ENCODE assay signal across 8 cellular contexts in the genomic region with DNA sequence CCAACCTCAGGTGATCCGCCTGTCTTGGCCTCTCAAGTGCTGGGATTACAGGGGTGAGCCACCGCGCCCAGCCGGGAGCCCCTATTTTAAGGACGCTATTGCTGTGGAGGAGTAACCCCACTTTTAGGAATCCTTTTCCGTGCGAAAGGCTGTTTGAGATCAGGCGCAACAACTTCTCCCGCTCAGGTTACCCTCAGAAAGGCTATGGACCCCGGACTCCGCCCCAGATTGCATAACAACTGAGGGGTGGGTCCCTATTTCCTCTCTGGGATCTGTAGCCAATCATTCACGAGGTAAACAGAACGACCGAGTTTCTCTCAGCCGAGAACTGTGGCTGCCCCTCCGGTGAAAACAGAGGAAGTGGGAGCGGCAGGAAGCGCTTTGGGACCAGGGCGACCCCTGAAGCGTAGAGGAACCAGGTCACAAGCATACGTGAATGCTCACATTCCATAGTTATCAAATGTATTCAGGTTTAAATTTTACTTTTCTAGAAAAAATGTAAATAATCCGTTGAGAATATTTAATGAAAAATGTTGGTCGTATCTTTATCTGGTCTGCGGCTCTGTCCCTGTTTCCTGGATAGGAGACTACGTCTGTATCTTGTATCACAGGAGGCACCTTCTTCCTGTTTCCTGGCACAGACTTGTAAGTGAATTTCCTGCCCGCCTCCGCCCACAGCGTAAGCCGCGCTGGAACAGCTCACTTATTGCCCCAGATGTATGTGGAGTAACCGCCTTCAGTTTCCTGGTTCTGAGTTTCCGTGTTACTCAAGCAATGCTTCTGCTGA. TPM values are rescaled to one million over a fixed set of nuclear protein-coding genes. Genes with fewer than 3 reads are reported as not detected.
A peak's percentile ranks its signal among the peaks of the same experiment; 100 is the strongest.
DNase-seq lines count a peak whose midpoint lies in the region; ATAC-seq and TF ChIP-seq lines count a peak whose summit lies in the region.

No MANE protein-coding gene starts in this region.

- in situ Hi-C loops in KBM-7 (cut with MboI; ENCODE audit: low pct_unique_long_range_greater_than_20kb, low sequenced_read_pairs) = no loop called here

- H3K27ac ChIP-seq in adipose tissue (ENCODE audit: low read depth, low read length) (peak overlapping the region; percentile 83), cardiac muscle cell (no peak overlapping the region), ovary (peak overlapping the region; percentile 17 to 74), thymus (ENCODE audit: low read depth) (peak overlapping the region; percentile 99)

- WGBS in adipose tissue, 3 donors = 1 to 2% (median 1%) methylated on average over 32 of the region's 32 CpGs
- WGBS in ovary, 3 donors = 1 to 3% (median 2%) methylated on average over 32 of the region's 32 CpGs
- WGBS in thymus = under 1% methylated on average over 32 of the region's 32 CpGs

- H3K27me3 ChIP-seq in cardiac muscle cell (no peaks in the 10 kb centered on the region), ovary (no peaks in the 10 kb centered on the region), thymus (ENCODE audit: control insufficient read depth, insufficient read depth) (no peaks in the 10 kb centered on the region)

- TF ChIP-seq POLR2A in ovary (IDR thresholded peaks at IDR 0.05) = peak; percentile 76

- H3K4me3 ChIP-seq in cardiac muscle cell (peak overlapping the region; percentile 38), ovary (peak overlapping the region; percentile 57), thymus (ENCODE audit: low read length) (peak overlapping the region; percentile 60)

- H3K9me3 ChIP-seq in cardiac muscle cell (ENCODE audit: low read depth) (no peaks in the 10 kb centered on the region), ovary (no peaks in the 10 kb centered on the region), thymus (ENCODE audit: control insufficient read depth) (peaks cover 2% of the 10 kb centered on the region)

- DNase-seq in DMS53 treated with DMSO at 0.1 percent for 48 hours (lab: John Stamatoyannopoulos, UW; ENCODE audit: unreplicated experiment) = peak; percentile 91
- DNase-seq in KBM-7 = peak; percentile 99
- DNase-seq in SW480 (ENCODE audit: low spot score) = peak; percentile 82
- peak; percentile 73 to 99 for DNase-seq in cardiac muscle cell (ENCODE audit: low read depth in 1 of 2, low spot score in 1 of 2)
- DNase-seq in ovary = peak; percentile 79 to 94 (median 87)

- H3K4me1 ChIP-seq in cardiac muscle cell (ENCODE audit: low read depth) = no peaks in the 10 kb centered on the region
- H3K4me1 ChIP-seq in ovary (ENCODE audit: insufficient read depth) = peaks cover 1% of the 10 kb centered on the region
- H3K4me1 ChIP-seq in thymus (ENCODE audit: control insufficient read depth, insufficient read depth, low read length) = peaks cover 11% of the 10 kb centered on the region

- TF ChIP-seq EP300 in ovary (IDR thresholded peaks at IDR 0.05) = peak; percentile 52

- ATAC-seq in GM21576 (IDR thresholded peaks at IDR 0.05; ENCODE audit: unreplicated experiment) = peak; percentile 77

- TF ChIP-seq CTCF in cardiac muscle cell (IDR thresholded peaks at IDR 0.05; ENCODE audit: low read depth, low read length) (no peak), ovary (IDR thresholded peaks at IDR 0.05) (peak in 1 of 3 donors; percentile 28)

- H3K36me3 ChIP-seq in cardiac muscle cell = no peaks in the 10 kb centered on the region
- no peaks in the 10 kb centered on the region for H3K36me3 ChIP-seq in ovary
- no peaks in the 10 kb centered on the region for H3K36me3 ChIP-seq in thymus (ENCODE audit: control insufficient read depth, insufficient read depth)

- intact Hi-C loops in ovary (cut with DNase I) = no loop called here

RNA-seq across cellular contexts. Expression of gene HLA-E, which starts 26.9 kb away (rescaled TPM):
- polyA plus RNA-seq in adipose tissue (100 to 1,000 TPM; 197 to 466 (median 363) TPM), cardiac muscle cell (17.0 and 26.1 TPM in 2 replicates), ovary (100 to 1,000 TPM; 332 to 614 TPM), thymus (531 TPM)
- total RNA-seq in cardiac muscle cell (30.0 and 39.2 TPM in 2 replicates), ovary (100 to 1,000 TPM; 181 to 322 (median 238) TPM)

RNA-seq across cellular contexts. Expression of gene GNL1, which starts 40.1 kb away (rescaled TPM):
- 10 to 100 TPM; 38.2 to 84.1 (median 47.2) TPM for polyA plus RNA-seq in adipose tissue
- 12.4 and 16.1 TPM in 2 replicates for total RNA-seq in cardiac muscle cell
- polyA plus RNA-seq in cardiac muscle cell = 33.9 and 44.2 TPM in 2 replicates
- total RNA-seq in ovary = 100 to 1,000 TPM in 4 of 7 donors, 10 to 100 TPM in 3; 42.4 to 128 (median 103) TPM
- polyA plus RNA-seq in ovary = 10 to 100 TPM; 77.8 to 80.4 TPM
- 78.8 TPM for polyA plus RNA-seq in thymus

RNA-seq across cellular contexts. Expression of gene PRR3, which starts 40.9 kb away (rescaled TPM):
- polyA plus RNA-seq in adipose tissue (1 to 10 TPM; 4.0 to 6.2 (median 5.3) TPM), cardiac muscle cell (14.3 and 14.7 TPM in 2 replicates), ovary (10 to 100 TPM; 19.0 to 29.6 TPM), thymus (16.7 TPM)
- total RNA-seq in cardiac muscle cell (11.4 and 11.8 TPM in 2 replicates), ovary (10 to 100 TPM in 6 of 7 donors, 1 to 10 TPM in 1; 8.6 to 35.0 (median 20.9) TPM)

RNA-seq across cellular contexts. Expression of gene ABCF1, which starts 55.1 kb away (rescaled TPM):
- polyA plus RNA-seq in adipose tissue (10 to 100 TPM; 18.3 to 46.5 (median 24.6) TPM), cardiac muscle cell (52.5 and 54.6 TPM in 2 replicates), ovary (10 to 100 TPM; 18.8 to 60.6 TPM), thymus (23.5 TPM)
- total RNA-seq in cardiac muscle cell (54.4 and 61.9 TPM in 2 replicates), ovary (10 to 100 TPM; 16.3 to 50.5 (median 36.0) TPM)
